In genomic region chr5:178793156-178793555, GRCh38 we compare ENCODE assay signal across 8 cellular contexts.
DNase-seq lines count a peak whose midpoint lies in the region; ATAC-seq, FAIRE-seq and TF ChIP-seq lines count a peak whose summit lies in the region.

No MANE protein-coding gene starts in this region.

- ATAC-seq in GM21825 (IDR thresholded peaks at IDR 0.05; ENCODE audit: unreplicated experiment) (no peak), GM21723 (IDR thresholded peaks at IDR 0.05; ENCODE audit: unreplicated experiment) (no peak)

- no peak overlapping the region for H3K9ac ChIP-seq in smooth muscle cell (ENCODE audit: low read depth)

- no peak for TF ChIP-seq EP300 in tibial nerve (IDR thresholded peaks at IDR 0.05)

- no peaks in the 10 kb centered on the region for H4K20me1 ChIP-seq in smooth muscle cell (ENCODE audit: low read depth)

- WGBS in smooth muscle cell (ENCODE audit: low lambda C conversion rate): 48% methylated on average over 12 of the region's 12 CpGs
- 66 to 71% methylated on average over 12 of the region's 12 CpGs for WGBS in tibial nerve, 2 donors

- no peaks in the 10 kb centered on the region for H3K79me2 ChIP-seq in smooth muscle cell (ENCODE audit: low read depth)

- no peak overlapping the region for H3K27ac ChIP-seq in smooth muscle cell (ENCODE audit: low read depth)
- H3K27ac ChIP-seq in tibial nerve: no peak overlapping the region

- TF ChIP-seq CTCF in LNCaP clone FGC (IDR thresholded peaks at IDR 0.05; ENCODE audit: control insufficient read depth, extremely low read depth, insufficient read depth) (peak; percentile 88), bronchial epithelial cell (IDR thresholded peaks at IDR 0.05; ENCODE audit: insufficient read depth, low read length, severe bottlenecking) (peak; percentile 61), smooth muscle cell (IDR thresholded peaks at IDR 0.05; ENCODE audit: borderline replicate concordance, insufficient read depth, poor library complexity, severe bottlenecking) (peak; percentile 39), tibial nerve (IDR thresholded peaks at IDR 0.05) (no peak)

- no peak for TF ChIP-seq POLR2A in tibial nerve (IDR thresholded peaks at IDR 0.05)

- DNase-seq in NCI-H2029 (lab: John Stamatoyannopoulos, UW): peak; percentile 4
- no peak for DNase-seq in NCI-H2029 treated with DMSO at 0.1 percent for 48 hours (lab: John Stamatoyannopoulos, UW)
- peak; percentile 21 for DNase-seq in LNCaP clone FGC (ENCODE audit: low read depth)
- DNase-seq in bronchial epithelial cell (ENCODE audit: low read depth): peak; percentile 29
- no peak for DNase-seq in smooth muscle cell (lab: John Stamatoyannopoulos, UW; ENCODE audit: unreplicated experiment)
- no peak for DNase-seq in tibial nerve (ENCODE audit: low spot score in 2 of 2)

- H3K9me3 ChIP-seq in smooth muscle cell (replicated peaks; ENCODE audit: low read depth) (no peaks in the 10 kb centered on the region), tibial nerve (peaks cover 0 to 8% (median 0%) of the 10 kb centered on the region in 4 donors)

- no peak overlapping the region for H3K4me3 ChIP-seq in LNCaP clone FGC (ENCODE audit: low read depth, low read length)
- H3K4me3 ChIP-seq in bronchial epithelial cell (ENCODE audit: low read depth, low read length): no peak overlapping the region
- H3K4me3 ChIP-seq in smooth muscle cell: no peak overlapping the region
- H3K4me3 ChIP-seq in tibial nerve: no peak overlapping the region

- no peaks in the 10 kb centered on the region for H3F3A ChIP-seq in smooth muscle cell (ENCODE audit: low read depth)

- no peak for FAIRE-seq in bronchial epithelial cell (lab: Jason Lieb, UNC)

- H2AFZ ChIP-seq in smooth muscle cell (ENCODE audit: low read depth): no peak overlapping the region

- H3K36me3 ChIP-seq in bronchial epithelial cell (ENCODE audit: control insufficient read depth, insufficient read depth, low read length) (no peaks in the 10 kb centered on the region), smooth muscle cell (ENCODE audit: low read depth) (no peaks in the 10 kb centered on the region), tibial nerve (no peaks in the 10 kb centered on the region)

- no peak overlapping the region for H3K4me2 ChIP-seq in smooth muscle cell

- no peaks in the 10 kb centered on the region for H3K27me3 ChIP-seq in bronchial epithelial cell (ENCODE audit: control insufficient read depth, insufficient read depth, low read length)
- no peaks in the 10 kb centered on the region for H3K27me3 ChIP-seq in smooth muscle cell (ENCODE audit: low read depth)
- H3K27me3 ChIP-seq in tibial nerve: no peaks in the 10 kb centered on the region

- H3K4me1 ChIP-seq in smooth muscle cell (ENCODE audit: low read depth) (no peaks in the 10 kb centered on the region), tibial nerve (no peaks in the 10 kb centered on the region)

Comparison
In these comparisons a context has a peak if more than half of its experiments do, and no peak if none do; other contexts are left out.
1. DNase-seq: peak in NCI-H2029 (single experiment), LNCaP clone FGC (single experiment) and bronchial epithelial cell (single experiment); none in NCI-H2029 treated with DMSO at 0.1 percent for 48 hours (single experiment), smooth muscle cell (single experiment) and tibial nerve (0 of 2).
2. CTCF ChIP-seq: peak in LNCaP clone FGC (single experiment), bronchial epithelial cell (single experiment) and smooth muscle cell (single experiment); none in tibial nerve (0 of 5).